Comparison of ENCODE assay signal across 21 cellular contexts in the genomic region with DNA sequence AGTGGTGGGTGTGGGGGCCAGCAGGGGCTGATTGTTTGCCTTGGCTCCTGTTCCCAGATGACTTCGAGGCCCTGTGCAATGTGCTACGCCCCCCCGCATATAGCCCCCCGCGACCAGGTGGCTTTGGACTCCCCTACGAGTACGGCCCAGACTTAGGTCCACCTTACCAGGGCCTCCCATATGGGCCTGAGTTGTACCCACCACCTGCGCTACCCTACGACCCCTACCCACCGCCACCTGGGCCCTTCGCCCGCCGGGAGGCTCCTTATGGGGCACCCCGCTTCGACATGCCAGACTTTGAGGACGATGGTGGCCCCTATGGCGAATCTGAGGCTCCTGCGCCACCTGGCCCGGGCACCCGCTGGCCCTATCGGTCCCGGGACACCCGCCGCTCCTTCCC.
"Had no signal": no experiment of that assay in that cellular context is flagged by ENCODE, and none has a peak within 500 bp of the region (broad histone marks: within the 10 kb centered on the region; RNA-seq: fewer than 3 reads in every experiment).

No MANE protein-coding gene starts in this region.

- H3K27me3 Mint-ChIP-seq: naive thymus-derived CD4-positive, alpha-beta T cell; stimulated activated naive B cell treated with anti-CD40 and anti-IgM and Interleukin-4, amounts not matched to agents 10 μg/mL and 1 μg/mL and 100 μg/mL, for 72 hours had no signal

- H3K36me3 ChIP-seq: neutrophil had no signal

- H3K9me3 ChIP-seq: colonic mucosa, heart left ventricle, neutrophil, psoas muscle, spleen, tibial artery, upper lobe of right lung, vagina had no signal

- H3K4me3 Mint-ChIP-seq: endodermal cell; naive thymus-derived CD4-positive, alpha-beta T cell; nephron progenitor cell; stimulated activated naive B cell treated with anti-CD40 and anti-IgM and Interleukin-4, amounts not matched to agents 10 μg/mL and 1 μg/mL and 100 μg/mL, for 72 hours had no signal

- H3K4me1 ChIP-seq: colonic mucosa, psoas muscle, spleen, tibial artery, upper lobe of right lung had no signal

- ATAC-seq: esophagus mucosa; heart left ventricle; left colon; naive thymus-derived CD4-positive, alpha-beta T cell; psoas muscle; sciatic nerve; stimulated activated naive B cell treated with anti-CD40 and anti-IgM and Interleukin-4, amounts not matched to agents 10 μg/mL and 1 μg/mL and 100 μg/mL, for 72 hours; upper lobe of right lung had no signal

- DNase-seq: colonic mucosa; dermis blood vessel endothelial cell; hippocampal formation; left colon; naive thymus-derived CD4-positive, alpha-beta T cell; nephron progenitor cell; psoas muscle; retina; spleen; stimulated activated CD4-positive, alpha-beta T cell treated with anti-CD3 and anti-CD28 coated beads, Interleukin-15, amount 100 ng/mL, for 24 hours; stimulated activated CD4-positive, alpha-beta T cell treated with anti-CD3 and anti-CD28 coated beads, Interleukin-1b, Interleukin-23, amount 100 ng/mL, for 48 hours; stimulated activated CD4-positive, alpha-beta T cell treated with anti-CD3 and anti-CD28 coated beads, Interleukin-4, amount 100 ng/mL, for 24 hours; stimulated activated naive B cell treated with anti-CD40 and anti-IgM and Interleukin-4, amounts not matched to agents 10 μg/mL and 1 μg/mL and 100 μg/mL, for 72 hours; tibial artery; upper lobe of right lung had no signal

- H3K4me3 ChIP-seq: colonic mucosa, heart left ventricle, psoas muscle, spleen, tibial artery, upper lobe of right lung, vagina had no signal

- H3K27me3 ChIP-seq: colonic mucosa, heart left ventricle, neutrophil, spleen, tibial artery, upper lobe of right lung, vagina had no signal

- H3K27ac Mint-ChIP-seq: endodermal cell had no signal

- H3K27ac ChIP-seq: colonic mucosa, heart left ventricle, neutrophil, psoas muscle, spleen, tibial artery, upper lobe of right lung, vagina had no signal

- H3K9me3 Mint-ChIP-seq: endodermal cell; naive thymus-derived CD4-positive, alpha-beta T cell; nephron progenitor cell; stimulated activated naive B cell treated with anti-CD40 and anti-IgM and Interleukin-4, amounts not matched to agents 10 μg/mL and 1 μg/mL and 100 μg/mL, for 72 hours had no signal
